In the genomic region with DNA sequence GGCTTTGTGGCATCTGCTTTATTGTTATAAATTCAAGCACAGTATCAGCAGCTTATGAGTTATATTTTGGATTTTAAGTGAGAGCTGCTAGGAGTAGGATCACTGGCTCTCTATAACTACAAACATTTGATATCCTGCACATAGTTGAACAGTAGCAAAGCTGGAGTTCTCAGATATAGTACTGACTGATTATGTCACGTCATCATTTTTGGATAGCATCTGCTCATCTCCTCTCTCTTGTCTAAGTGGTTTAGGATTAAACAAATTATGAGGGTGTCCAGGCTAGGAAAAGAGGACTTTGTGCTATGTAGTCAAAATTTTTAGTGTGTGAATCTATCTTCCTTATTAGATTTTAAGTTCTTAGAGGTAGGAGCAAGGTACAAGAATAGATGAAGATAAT, we compare ENCODE assay signal across 37 cellular contexts. TPM values are rescaled to one million over a fixed set of nuclear protein-coding genes. Genes with fewer than 3 reads are reported as not detected.
"Had no signal": no experiment of that assay in that cellular context is flagged by ENCODE, and none has a peak within 500 bp of the region (broad histone marks: within the 10 kb centered on the region; RNA-seq: fewer than 3 reads in every experiment).

No MANE protein-coding gene starts in this region.

- H3K27ac ChIP-seq: adrenal gland, ascending aorta, breast epithelium, cardiac muscle cell, colonic mucosa, dorsolateral prefrontal cortex, WERI-Rb-1 had no signal

- FAIRE-seq: frontal cortex had no signal

- H3K27ac Mint-ChIP-seq: activated CD4-positive, alpha-beta memory T cell treated with anti-CD3 and anti-CD28 coated beads for 36 hours; activated CD4-positive, alpha-beta T cell treated with anti-CD3 and anti-CD28 coated beads for 36 hours; activated CD4-positive, alpha-beta T cell treated with anti-CD3 and anti-CD28 coated beads, Interleukin-2, amount 10 ng/mL, durations not matched to agents 24 days and 14 days; activated CD8-positive, alpha-beta memory T cell treated with anti-CD3 and anti-CD28 coated beads, Interleukin-2, amount 10 ng/mL, durations not matched to agents 7 days and 5 days; activated CD8-positive, alpha-beta T cell treated with anti-CD3 and anti-CD28 coated beads, Interleukin-2, amount 10 ng/mL, durations not matched to agents 7 days and 5 days; activated naive CD4-positive, alpha-beta T cell treated with anti-CD3 and anti-CD28 coated beads for 36 hours; activated naive CD4-positive, alpha-beta T cell treated with anti-CD3 and anti-CD28 coated beads, Interleukin-2, amount 50 U/mL, for 24 hours; activated naive CD8-positive, alpha-beta T cell treated with anti-CD3 and anti-CD28 coated beads for 36 hours; activated naive CD8-positive, alpha-beta T cell treated with anti-CD3 and anti-CD28 coated beads, Interleukin-2, amount 50 U/mL, for 24 hours; activated T-helper 1 cell treated with anti-CD3 and anti-CD28 coated beads, Interleukin-12 subunit alpha, Interleukin-12 subunit beta, Interleukin-2, Interleukin-4 antibody, amounts not matched to agents 30 ng/mL and 10 ng/mL and 1 ng/mL, durations not matched to agents 14 hours and 24 hours and 36 hours; activated T-helper 2 cell treated with anti-CD3 and anti-CD28 coated beads, Interferon-gamma antibody, Interleukin-2, Interleukin-4, amounts not matched to agents 10 μg/mL and 5 μg/mL and 100 μg/mL, durations not matched to agents 14 hours and 24 hours and 36 hours; brain; T-helper 2 cell treated with Interferon-gamma antibody and Interleukin-4, amounts not matched to agents 5 μg/mL and 100 μg/mL, for 36 hours had no signal

- H3K9me3 Mint-ChIP-seq: activated T-helper 2 cell treated with anti-CD3 and anti-CD28 coated beads, Interferon-gamma antibody, Interleukin-2, Interleukin-4, amounts not matched to agents 10 μg/mL and 5 μg/mL and 100 μg/mL, durations not matched to agents 14 hours and 24 hours and 36 hours; T-helper 2 cell treated with Interferon-gamma antibody and Interleukin-4, amounts not matched to agents 5 μg/mL and 100 μg/mL, for 36 hours had no signal

- H3K4me3 Mint-ChIP-seq: activated CD4-positive, alpha-beta memory T cell treated with anti-CD3 and anti-CD28 coated beads for 36 hours; activated CD4-positive, alpha-beta T cell treated with anti-CD3 and anti-CD28 coated beads for 36 hours; activated CD4-positive, alpha-beta T cell treated with anti-CD3 and anti-CD28 coated beads, Interleukin-2, amount 10 ng/mL, durations not matched to agents 24 days and 14 days; activated CD8-positive, alpha-beta memory T cell treated with anti-CD3 and anti-CD28 coated beads, Interleukin-2, amount 10 ng/mL, durations not matched to agents 7 days and 5 days; activated CD8-positive, alpha-beta T cell treated with anti-CD3 and anti-CD28 coated beads, Interleukin-2, amount 10 ng/mL, durations not matched to agents 7 days and 5 days; activated naive CD4-positive, alpha-beta T cell treated with anti-CD3 and anti-CD28 coated beads for 36 hours; activated naive CD4-positive, alpha-beta T cell treated with anti-CD3 and anti-CD28 coated beads, Interleukin-2, amount 50 U/mL, for 24 hours; activated naive CD8-positive, alpha-beta T cell treated with anti-CD3 and anti-CD28 coated beads for 36 hours; activated naive CD8-positive, alpha-beta T cell treated with anti-CD3 and anti-CD28 coated beads, Interleukin-2, amount 50 U/mL, for 24 hours; activated T-helper 1 cell treated with anti-CD3 and anti-CD28 coated beads, Interleukin-12 subunit alpha, Interleukin-12 subunit beta, Interleukin-2, Interleukin-4 antibody, amounts not matched to agents 30 ng/mL and 10 ng/mL and 1 ng/mL, durations not matched to agents 14 hours and 24 hours and 36 hours; brain; endodermal cell; T-helper 2 cell treated with Interferon-gamma antibody and Interleukin-4, amounts not matched to agents 5 μg/mL and 100 μg/mL, for 36 hours had no signal

- ATAC-seq: activated CD4-positive, alpha-beta T cell treated with anti-CD3 and anti-CD28 coated beads for 36 hours; activated CD8-positive, alpha-beta memory T cell treated with anti-CD3 and anti-CD28 coated beads, Interleukin-2, amount 10 ng/mL, durations not matched to agents 7 days and 5 days; activated CD8-positive, alpha-beta T cell treated with anti-CD3 and anti-CD28 coated beads, Interleukin-2, amount 10 ng/mL, durations not matched to agents 7 days and 5 days; activated naive CD8-positive, alpha-beta T cell treated with anti-CD3 and anti-CD28 coated beads, Interleukin-2, amount 50 U/mL, for 24 hours; esophagus mucosa had no signal

- DNase-seq: activated CD4-positive, alpha-beta memory T cell treated with anti-CD3 and anti-CD28 coated beads for 36 hours; activated CD4-positive, alpha-beta T cell treated with anti-CD3 and anti-CD28 coated beads for 36 hours; activated CD4-positive, alpha-beta T cell treated with anti-CD3 and anti-CD28 coated beads, Interleukin-2, amount 10 ng/mL, durations not matched to agents 24 days and 14 days; activated CD4-positive, CD25-positive, alpha-beta regulatory T cell; activated CD4-positive, CD25-positive, alpha-beta regulatory T cell treated with anti-CD3 and anti-CD28 coated beads, Interleukin-2, amount 50 U/mL, for 72 hours; activated CD8-positive, alpha-beta memory T cell treated with anti-CD3 and anti-CD28 coated beads, Interleukin-2, amount 10 ng/mL, durations not matched to agents 7 days and 5 days; activated CD8-positive, alpha-beta memory T cell treated with anti-CD3 and anti-CD28 coated beads, Interleukin-2, amount 50 U/mL, for 4 hours; activated CD8-positive, alpha-beta T cell treated with anti-CD3 and anti-CD28 coated beads, Interleukin-2, amount 10 ng/mL, durations not matched to agents 7 days and 5 days; activated effector memory CD4-positive, alpha-beta T cell treated with anti-CD3 and anti-CD28 coated beads, Interleukin-2, amount 50 U/mL, for 16 hours; activated naive CD4-positive, alpha-beta T cell treated with anti-CD3 and anti-CD28 coated beads for 36 hours; activated naive CD8-positive, alpha-beta T cell treated with anti-CD3 and anti-CD28 coated beads for 36 hours; activated naive CD8-positive, alpha-beta T cell treated with anti-CD3 and anti-CD28 coated beads, Interleukin-2, amount 50 U/mL, for 24 hours; activated T-cell treated with anti-CD3 and anti-CD28 coated beads, Interleukin-2, amount 50 U/mL, for 1 hour; activated T-cell treated with anti-CD3 and anti-CD28 coated beads, Interleukin-2, amount 50 U/mL, for 48 hours; adrenal gland; amygdala; central memory CD4-positive, alpha-beta T cell; cerebellar nuclear complex; colonic mucosa; dorsolateral prefrontal cortex; effector memory CD4-positive, alpha-beta T cell; endodermal cell; foreskin fibroblast; head of caudate nucleus; hypothalamus; T1000; WERI-Rb-1 had no signal

- H3K27me3 ChIP-seq: ascending aorta, breast epithelium, cardiac muscle cell, colonic mucosa, dorsolateral prefrontal cortex had no signal

- H3K36me3 ChIP-seq: adrenal gland, ascending aorta, breast epithelium, cardiac muscle cell, colonic mucosa, WERI-Rb-1 had no signal

- H3K4me1 ChIP-seq: adrenal gland, ascending aorta, breast epithelium, colonic mucosa had no signal

- H3K9me3 ChIP-seq: adrenal gland, colonic mucosa had no signal

- H3K4me3 ChIP-seq: adrenal gland, ascending aorta, breast epithelium, cardiac muscle cell, colonic mucosa, dorsolateral prefrontal cortex had no signal

- H3K36me3 Mint-ChIP-seq: activated CD8-positive, alpha-beta memory T cell treated with anti-CD3 and anti-CD28 coated beads, Interleukin-2, amount 10 ng/mL, durations not matched to agents 7 days and 5 days had no signal

- H3K4me1 Mint-ChIP-seq: activated CD4-positive, alpha-beta T cell treated with anti-CD3 and anti-CD28 coated beads, Interleukin-2, amount 10 ng/mL, durations not matched to agents 24 days and 14 days; activated CD8-positive, alpha-beta memory T cell treated with anti-CD3 and anti-CD28 coated beads, Interleukin-2, amount 10 ng/mL, durations not matched to agents 7 days and 5 days; activated naive CD4-positive, alpha-beta T cell treated with anti-CD3 and anti-CD28 coated beads, Interleukin-2, amount 50 U/mL, for 24 hours; activated naive CD8-positive, alpha-beta T cell treated with anti-CD3 and anti-CD28 coated beads for 36 hours; activated naive CD8-positive, alpha-beta T cell treated with anti-CD3 and anti-CD28 coated beads, Interleukin-2, amount 50 U/mL, for 24 hours; brain had no signal

RNA-seq across cellular contexts. Expression of a gene that starts 18.4 kb away (rescaled TPM):
- total RNA-seq: ascending aorta had no signal
